8 cellular contexts compared by ENCODE assay signal in genomic region chr17:38868968-38869646, GRCh38. TPM values are rescaled to one million over a fixed set of nuclear protein-coding genes. Genes with fewer than 3 reads are reported as not detected.
DNase-seq lines count a peak whose midpoint lies in the region; ATAC-seq and TF ChIP-seq lines count a peak whose summit lies in the region.

No MANE protein-coding gene starts in this region.

- no peaks in the 10 kb centered on the region for H3K9me3 ChIP-seq in OCI-LY7 (ENCODE audit: low read length)

- CTCF ChIA-PET in OCI-LY7 (lab: Charles Lee; ENCODE audit: unreplicated experiment): interaction anchor here (0.6 to 1.4 kb wide), 4 partner anchors 8 to 284 kb away, joined by 3 to 4 read pairs (median 3); no protein-coding TSS in a partner anchor

- H3K9me2 ChIP-seq in OCI-LY7 (ENCODE audit: insufficient read depth, low read length): no peaks in the 10 kb centered on the region

- BruUV-seq in OCI-LY7 (replicated peaks; lab: Mats Ljungman, UMichigan): no TSS peak

- TF ChIP-seq CTCF in OCI-LY7 (conservative IDR thresholded peaks at IDR 0.05; ENCODE audit: low read length) (peak; percentile 84), epithelial cell of esophagus (IDR thresholded peaks at IDR 0.05; ENCODE audit: insufficient read depth, low read depth, low read length, missing control alignments) (peak; percentile 36)

- H3K4me3 ChIP-seq in OCI-LY7 (ENCODE audit: low read depth, low read length, poor library complexity, severe bottlenecking): peak overlapping the region; percentile 98
- peak overlapping the region; percentile 93 for H3K4me3 ChIP-seq in epithelial cell of esophagus (ENCODE audit: low read length)

- peaks cover 16% of the 10 kb centered on the region; the same call in 1 of the 2 replicates for H4K20me1 ChIP-seq in OCI-LY7 (ENCODE audit: insufficient read depth, low read length)

- peaks cover 40% of the 10 kb centered on the region for H3K79me2 ChIP-seq in OCI-LY7 (ENCODE audit: insufficient read depth, low read depth, low read length)

- H3K4me2 ChIP-seq in OCI-LY7 (ENCODE audit: low read length): peak overlapping the region; percentile 95

- POLR2A ChIA-PET in OCI-LY7 (lab: Charles Lee): interaction anchor here (0.6 to 5.5 kb wide), 9 partner anchors 8 to 331 kb away, joined by 3 to 56 read pairs (median 4); partner anchors contain the start of genes CWC25, PIP4K2B, RPL19 and RPL23

- H3K36me3 ChIP-seq in OCI-LY7 (ENCODE audit: insufficient read depth, low read length): peaks cover 27% of the 10 kb centered on the region; the same call in 1 of the 2 replicates

- peak; percentile 35 for ATAC-seq in GM21381 (IDR thresholded peaks at IDR 0.05; ENCODE audit: unreplicated experiment)

- H3K27ac ChIP-seq in OCI-LY7 (ENCODE audit: low read depth, low read length, poor library complexity, severe bottlenecking): peak overlapping the region; percentile 91

- H2AFZ ChIP-seq in OCI-LY7 (ENCODE audit: low read length): peak overlapping the region; percentile 40; the same call in 1 of the 2 replicates

- intact Hi-C loops in OCI-LY7 (cut with micrococcal nuclease; ENCODE audit: unreplicated experiment): loop anchor here (1.0 to 5.0 kb wide), 8 partner anchors 16 to 285 kb away; partner anchors contain the start of genes CWC25, FBXO47, PSMB3 and RPL23

- DNase-seq in D341Med (ENCODE audit: low spot score): peak; percentile 85
- peak; percentile 64 for DNase-seq in HuH-7 (ENCODE audit: low spot score)
- DNase-seq in OCI-LY7 (ENCODE audit: low spot score): peak; percentile 90
- peak; percentile 88 for DNase-seq in activated T-cell treated with anti-CD3 and anti-CD28 coated beads for 4 hours
- DNase-seq in epithelial cell of esophagus (ENCODE audit: low read depth): peak; percentile 86
- peak; percentile 91 for DNase-seq in mucosa of gallbladder (ENCODE audit: low spot score)
- peak; percentile 70 to 80 for DNase-seq in stimulated activated CD8-positive, alpha-beta memory T cell treated with anti-CD3 and anti-CD28 coated beads, Interleukin-4, amount 100 ng/mL, for 4 hours (ENCODE audit: low read depth in 2 of 2, low spot score in 1 of 2)

- peaks cover 56% of the 10 kb centered on the region for H3K4me1 ChIP-seq in OCI-LY7 (ENCODE audit: insufficient read depth, low read length, poor library complexity, severe bottlenecking)

RNA-seq across cellular contexts. Expression of gene LASP1, which starts 0.8 kb away (rescaled TPM):
- total RNA-seq in OCI-LY7 (2014; rRNA removed; shearing (Covaris generic)): 44.3 and 48.6 TPM in 2 replicates
- 101 and 110 TPM in 2 replicates for total RNA-seq in OCI-LY7 (2022)
- total RNA-seq in mucosa of gallbladder: 247 TPM

RNA-seq across cellular contexts. Expression of gene RPL23, which starts 15.6 kb away (rescaled TPM):
- total RNA-seq in OCI-LY7 (2014; rRNA removed; shearing (Covaris generic)): 1,289 and 1,881 TPM in 2 replicates
- 1,611 and 1,766 TPM in 2 replicates for total RNA-seq in OCI-LY7 (2022)
- total RNA-seq in mucosa of gallbladder: 984 TPM

RNA-seq across cellular contexts. Expression of gene CWC25, which starts 44.0 kb away (rescaled TPM):
- 22.2 and 25.4 TPM in 2 replicates for total RNA-seq in OCI-LY7 (2014; rRNA removed; shearing (Covaris generic))
- total RNA-seq in OCI-LY7 (2022) (26.8 and 30.8 TPM in 2 replicates), mucosa of gallbladder (19.3 TPM)

Comparison
In these comparisons a context has a peak if more than half of its experiments do, and no peak if none do; other contexts are left out.
1. Peak in every context shown above with its lines: DNase-seq, ATAC-seq, H3K4me3 ChIP-seq and H3K27ac ChIP-seq.